ENCODE assay signal across 6 cellular contexts in the genomic region with DNA sequence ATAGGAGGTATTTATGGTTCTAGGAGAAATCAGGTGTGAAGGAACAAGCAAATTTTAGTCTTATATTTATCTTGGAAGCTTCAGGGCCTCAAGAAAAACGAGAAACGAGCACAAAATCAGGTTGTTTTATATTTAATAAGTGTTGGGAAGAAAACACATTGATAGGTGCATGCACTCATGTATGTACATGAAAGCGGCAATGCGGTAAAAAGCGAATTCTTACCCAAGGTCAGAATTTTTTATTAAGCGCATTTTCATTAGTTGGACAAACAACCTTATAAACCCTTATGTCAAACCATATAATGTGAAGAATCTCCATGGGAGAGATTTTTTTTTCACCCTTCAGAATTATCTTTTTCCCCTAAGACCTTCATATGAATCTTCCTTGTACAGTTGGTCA.
"Had no signal": no experiment of that assay in that cellular context is flagged by ENCODE, and none has a peak within 500 bp of the region (broad histone marks: within the 10 kb centered on the region; RNA-seq: fewer than 3 reads in every experiment).

No MANE protein-coding gene starts in this region.

- H3K27me3 Mint-ChIP-seq: IgD-negative memory B cell had no signal

- H3K4me2 ChIP-seq: KMS-11 had no signal

- H3K9me3 Mint-ChIP-seq: IgD-negative memory B cell had no signal

- H3K9ac ChIP-seq: KMS-11 had no signal

- H3K27ac ChIP-seq: HL-60, KMS-11 had no signal

- DNase-seq: KBM-7, KG1 had no signal

- FAIRE-seq: K562 had no signal

- H3K4me3 Mint-ChIP-seq: IgD-negative memory B cell had no signal

- H3K27ac Mint-ChIP-seq: IgD-negative memory B cell had no signal

- H3K4me3 ChIP-seq: K562 had no signal
